In the genomic region with DNA sequence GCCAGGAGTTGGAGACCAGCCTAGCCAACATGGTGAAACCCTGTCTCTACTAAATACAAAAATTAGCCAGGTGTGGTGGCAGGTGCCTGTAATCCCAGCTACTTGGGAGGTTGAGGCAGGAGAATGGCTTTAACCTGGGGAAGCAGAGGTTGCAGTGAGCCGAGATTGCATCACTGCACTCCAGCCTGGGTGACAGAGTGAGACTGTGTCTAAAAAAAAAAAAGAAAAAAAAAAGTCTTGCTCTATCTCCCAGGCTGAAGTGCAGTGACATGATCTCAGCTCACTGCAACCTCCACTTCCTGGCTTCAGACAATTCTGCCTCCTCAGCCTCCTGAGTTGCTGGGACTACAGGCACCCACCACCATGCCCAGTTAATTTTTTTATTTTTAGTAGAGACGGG, we compare ENCODE assay signal across 1 cellular context. TPM values are rescaled to one million over a fixed set of nuclear protein-coding genes. Genes with fewer than 3 reads are reported as not detected.
"Had no signal": no experiment of that assay in that cellular context is flagged by ENCODE, and none has a peak within 500 bp of the region (broad histone marks: within the 10 kb centered on the region; RNA-seq: fewer than 3 reads in every experiment).

No MANE protein-coding gene starts in this region.

RNA-seq across cellular contexts. Expression of a gene that starts 4.9 kb away (rescaled TPM):
- total RNA-seq: HT1080 had no signal
